19 cellular contexts compared by ENCODE assay signal in genomic region chr1:5933050-5933449, GRCh38. TPM values are rescaled to one million over a fixed set of nuclear protein-coding genes. Genes with fewer than 3 reads are reported as not detected.
DNase-seq lines count a peak whose midpoint lies in the region; ATAC-seq, FAIRE-seq and TF ChIP-seq lines count a peak whose summit lies in the region.
"Had no signal": no experiment of that assay in that cellular context is flagged by ENCODE, and none has a peak within 500 bp of the region (broad histone marks: within the 10 kb centered on the region; RNA-seq: fewer than 3 reads in every experiment).

No MANE protein-coding gene starts in this region.

- peak overlapping the region; percentile 90 for H3K27ac ChIP-seq in HepG2 (ENCODE audit: extremely low read length, insufficient read depth, low read length)
- no peak overlapping the region for H3K27ac ChIP-seq in right lobe of liver
- no peak overlapping the region for H3K27ac ChIP-seq in smooth muscle cell (ENCODE audit: low read depth)
- H3K27ac ChIP-seq: C4-2B, HL-60 had no signal

- no peaks in the 10 kb centered on the region for H3F3A ChIP-seq in smooth muscle cell (ENCODE audit: low read depth)

- CTCF ChIA-PET in HepG2 (lab: Yijun Ruan, JAX; ENCODE audit: low intra/inter-chr PET ratio, low total read pairs), result no interaction called here

- peak overlapping the region; percentile 33 for H3K27ac Mint-ChIP-seq in progenitor cell of endocrine pancreas
- H3K27ac Mint-ChIP-seq in activated T-helper 2 cell treated with anti-CD3 and anti-CD28 coated beads, Interferon-gamma antibody, Interleukin-2, Interleukin-4, amounts not matched to agents 10 μg/mL and 5 μg/mL and 100 μg/mL, durations not matched to agents 14 hours and 24 hours and 36 hours, result no peak overlapping the region
- H3K27ac Mint-ChIP-seq: CD4-positive, alpha-beta T cell; HFFc6 had no signal

- H3K4me1 ChIP-seq in HepG2 (ENCODE audit: insufficient read depth, low read length) (peaks cover 42% of the 10 kb centered on the region), right lobe of liver (peaks cover 0 to 12% (median 4%) of the 10 kb centered on the region in 4 donors), adipocyte (ENCODE audit: control insufficient read depth, insufficient read depth, low read length) (peaks cover 27% of the 10 kb centered on the region), smooth muscle cell (ENCODE audit: low read depth) (no peaks in the 10 kb centered on the region)
- H3K4me1 ChIP-seq: Caco-2 had no signal

- TF ChIP-seq CTCF in HepG2 (CRISPR knock-in tag; IDR thresholded peaks at IDR 0.05), result no peak
- TF ChIP-seq CTCF in right lobe of liver (IDR thresholded peaks at IDR 0.05), result no peak
- TF ChIP-seq CTCF in progenitor cell of endocrine pancreas (IDR thresholded peaks at IDR 0.05; ENCODE audit: unreplicated experiment), result no peak
- no peak for TF ChIP-seq CTCF in smooth muscle cell (IDR thresholded peaks at IDR 0.05; ENCODE audit: borderline replicate concordance, insufficient read depth, poor library complexity, severe bottlenecking)

- FAIRE-seq in HepG2 (lab: Jason Lieb, UNC), result no peak
- FAIRE-seq: A204.1, D721Med, G401.6, GM12891 had no signal

- no peaks in the 10 kb centered on the region for H4K20me1 ChIP-seq in HepG2 (ENCODE audit: insufficient read depth, low read length)
- H4K20me1 ChIP-seq in smooth muscle cell (ENCODE audit: low read depth), result no peaks in the 10 kb centered on the region

- no peak overlapping the region for H3K4me3 Mint-ChIP-seq in progenitor cell of endocrine pancreas (ENCODE audit: low read depth)
- H3K4me3 Mint-ChIP-seq in activated T-helper 2 cell treated with anti-CD3 and anti-CD28 coated beads, Interferon-gamma antibody, Interleukin-2, Interleukin-4, amounts not matched to agents 10 μg/mL and 5 μg/mL and 100 μg/mL, durations not matched to agents 14 hours and 24 hours and 36 hours (ENCODE audit: low read depth), result no peak overlapping the region
- H3K4me3 Mint-ChIP-seq: CD4-positive, alpha-beta T cell; HFFc6 had no signal

- H3K4me1 Mint-ChIP-seq in progenitor cell of endocrine pancreas (ENCODE audit: low read depth), result peaks cover 5% of the 10 kb centered on the region
- peaks cover 12% of the 10 kb centered on the region for H3K4me1 Mint-ChIP-seq in activated T-helper 2 cell treated with anti-CD3 and anti-CD28 coated beads, Interferon-gamma antibody, Interleukin-2, Interleukin-4, amounts not matched to agents 10 μg/mL and 5 μg/mL and 100 μg/mL, durations not matched to agents 14 hours and 24 hours and 36 hours (ENCODE audit: low read depth)

- H3K36me3 ChIP-seq in HepG2 (replicated peaks in 1 of 2; ENCODE audit: control insufficient read depth in 1 of 2, insufficient read depth in 2 of 2, low read length in 2 of 2) (peaks cover 2 to 18% of the 10 kb centered on the region in 2 experiments; a peak in 3 of 5 replicates), right lobe of liver (no peaks in the 10 kb centered on the region), adipocyte (ENCODE audit: control insufficient read depth, insufficient read depth, low read length, severe bottlenecking) (peaks cover 6% of the 10 kb centered on the region), smooth muscle cell (ENCODE audit: low read depth) (peaks cover 3% of the 10 kb centered on the region)

- H2AFZ ChIP-seq in HepG2 (ENCODE audit: low read length) (no peak overlapping the region), smooth muscle cell (ENCODE audit: low read depth) (no peak overlapping the region)

- TF ChIP-seq RAD21 in HepG2 (CRISPR knock-in tag; IDR thresholded peaks at IDR 0.05), result no peak

- in situ Hi-C loops in HepG2 (cut with HindIII; ENCODE audit: extremely low pct_ligation_motif_present, low pct_unique_long_range_greater_than_20kb), result no loop called here

- 95% methylated on average over 6 of the region's 6 CpGs for WGBS in HepG2 (ENCODE audit: low lambda C conversion rate)
- 85% methylated on average over 4 of the region's 6 CpGs for WGBS in right lobe of liver (ENCODE audit: insufficient coverage, low coverage, low lambda C conversion rate, missing lambda C conversion rate)
- 92% methylated on average over 6 of the region's 6 CpGs for WGBS in smooth muscle cell (ENCODE audit: low lambda C conversion rate)

- TF ChIP-seq EP300 in HepG2 (IDR thresholded peaks at IDR 0.05; ENCODE audit: low read depth in 2 of 2, low read length in 2 of 2), result no peak
- no peak for TF ChIP-seq EP300 in HepG2 (CRISPR knock-in tag; IDR thresholded peaks at IDR 0.05; ENCODE audit: borderline replicate concordance)

- ATAC-seq in HepG2 (no peak), right lobe of liver (no peak)
- ATAC-seq: HCT116 had no signal

- no peaks in the 10 kb centered on the region for H3K27me3 Mint-ChIP-seq in progenitor cell of endocrine pancreas
- H3K27me3 Mint-ChIP-seq in activated T-helper 2 cell treated with anti-CD3 and anti-CD28 coated beads, Interferon-gamma antibody, Interleukin-2, Interleukin-4, amounts not matched to agents 10 μg/mL and 5 μg/mL and 100 μg/mL, durations not matched to agents 14 hours and 24 hours and 36 hours (ENCODE audit: low read depth), result no peaks in the 10 kb centered on the region
- H3K27me3 Mint-ChIP-seq: CD4-positive, alpha-beta T cell had no signal

- no peak for DNase-seq in HepG2 (ENCODE audit: low spot score)
- DNase-seq in right lobe of liver, result no peak
- DNase-seq in adipocyte (ENCODE audit: low read depth), result no peak
- DNase-seq in progenitor cell of endocrine pancreas (ENCODE audit: low spot score, unreplicated experiment), result no peak
- DNase-seq in SKM-1 treated with dmso at 0.1 percent for 144 hours (lab: John Stamatoyannopoulos, UW; ENCODE audit: unreplicated experiment), result no peak
- DNase-seq in smooth muscle cell (lab: John Stamatoyannopoulos, UW; ENCODE audit: unreplicated experiment), result no peak
- no peak for DNase-seq in activated T-helper 2 cell treated with anti-CD3 and anti-CD28 coated beads, Interferon-gamma antibody, Interleukin-2, Interleukin-4, amounts not matched to agents 10 μg/mL and 5 μg/mL and 100 μg/mL, durations not matched to agents 14 hours and 24 hours and 36 hours (ENCODE audit: low spot score)
- DNase-seq: AML-193; Caco-2; CD4-positive, alpha-beta T cell; GOT3; HFFc6 had no signal

- H3K79me2 ChIP-seq in HepG2 (ENCODE audit: insufficient read depth, low read length) (no peaks in the 10 kb centered on the region), smooth muscle cell (ENCODE audit: low read depth) (no peaks in the 10 kb centered on the region)

- no TSS peak for BruUV-seq in HepG2 (replicated peaks; lab: Mats Ljungman, UMichigan)

- H3K9me3 Mint-ChIP-seq in progenitor cell of endocrine pancreas (ENCODE audit: low read depth), result peaks cover 6% of the 10 kb centered on the region
- no peaks in the 10 kb centered on the region for H3K9me3 Mint-ChIP-seq in activated T-helper 2 cell treated with anti-CD3 and anti-CD28 coated beads, Interferon-gamma antibody, Interleukin-2, Interleukin-4, amounts not matched to agents 10 μg/mL and 5 μg/mL and 100 μg/mL, durations not matched to agents 14 hours and 24 hours and 36 hours
- H3K9me3 Mint-ChIP-seq: CD4-positive, alpha-beta T cell; HFFc6 had no signal

- H3K9me3 ChIP-seq in HepG2 (ENCODE audit: low read length) (no peaks in the 10 kb centered on the region), right lobe of liver (no peaks in the 10 kb centered on the region), adipocyte (ENCODE audit: control insufficient read depth, low read length) (no peaks in the 10 kb centered on the region), smooth muscle cell (replicated peaks; ENCODE audit: low read depth) (no peaks in the 10 kb centered on the region)
- H3K9me3 ChIP-seq: Caco-2 had no signal

- H3K27me3 ChIP-seq in HepG2 (ENCODE audit: control insufficient read depth in 1 of 2, insufficient read depth in 2 of 2, low read length in 2 of 2) (no peaks in the 10 kb centered on the region), right lobe of liver (no peaks in the 10 kb centered on the region), adipocyte (replicated peaks; ENCODE audit: control insufficient read depth, insufficient read depth, low read length) (no peaks in the 10 kb centered on the region), smooth muscle cell (ENCODE audit: low read depth) (no peaks in the 10 kb centered on the region)

- H3K4me2 ChIP-seq in HepG2 (ENCODE audit: low read depth, low read length) (peak overlapping the region; percentile 57), smooth muscle cell (no peak overlapping the region)

- no peak overlapping the region for H3K4me3 ChIP-seq in HepG2 (replicated peaks in 1 of 3; ENCODE audit: insufficient read depth in 1 of 3, low read depth in 2 of 3, low read length in 3 of 3)
- no peak overlapping the region for H3K4me3 ChIP-seq in right lobe of liver
- H3K4me3 ChIP-seq in adipocyte (ENCODE audit: low read length), result peak overlapping the region; percentile 16
- no peak overlapping the region for H3K4me3 ChIP-seq in smooth muscle cell

- POLR2A ChIA-PET in HepG2 (lab: Yijun Ruan, JAX), result interaction anchor here (0.8 to 2.5 kb wide), 4 partner anchors 14 to 23 kb away, joined by 3 to 16 read pairs (median 10); no protein-coding TSS in a partner anchor

- H3K9ac ChIP-seq in HepG2 (ENCODE audit: insufficient read depth, low read depth, low read length) (no peak overlapping the region; the same call in 1 of the 2 replicates), adipocyte (ENCODE audit: low read length) (peak overlapping the region; percentile 49), smooth muscle cell (ENCODE audit: low read depth) (no peak overlapping the region)

- intact Hi-C loops in HepG2 (cut with micrococcal nuclease; ENCODE audit: unreplicated experiment), result no loop called here
- intact Hi-C loops in right lobe of liver (cut with DNase I), result no loop called here
- intact Hi-C loops in activated T-helper 2 cell treated with anti-CD3 and anti-CD28 coated beads, Interferon-gamma antibody, Interleukin-2, Interleukin-4, amounts not matched to agents 10 μg/mL and 5 μg/mL and 100 μg/mL, durations not matched to agents 14 hours and 24 hours and 36 hours (cut with micrococcal nuclease), result no loop called here

- TF ChIP-seq POLR2A in HepG2 (IDR thresholded peaks at IDR 0.05; ENCODE audit: insufficient read depth in 1 of 2, low read depth in 2 of 2, low read length in 2 of 2), result no peak
- TF ChIP-seq POLR2A in right lobe of liver (IDR thresholded peaks at IDR 0.05), result no peak

- H3K36me3 Mint-ChIP-seq in progenitor cell of endocrine pancreas (ENCODE audit: insufficient read depth), result peaks cover 32% of the 10 kb centered on the region
- peaks cover 18% of the 10 kb centered on the region for H3K36me3 Mint-ChIP-seq in activated T-helper 2 cell treated with anti-CD3 and anti-CD28 coated beads, Interferon-gamma antibody, Interleukin-2, Interleukin-4, amounts not matched to agents 10 μg/mL and 5 μg/mL and 100 μg/mL, durations not matched to agents 14 hours and 24 hours and 36 hours (ENCODE audit: low read depth)

RNA-seq across cellular contexts. Expression of gene NPHP4, which starts 59.2 kb away (rescaled TPM):
- total RNA-seq in HepG2 (2016; rRNA removed; fragmentation: Illumina TruSeq; extraction: Trizol) (5.7 and 6.8 TPM in 2 replicates), right lobe of liver (1 to 10 TPM; 1.5 to 6.0 (median 2.0) TPM), progenitor cell of endocrine pancreas (26.6 and 29.9 TPM in 2 replicates), smooth muscle cell (8.4 and 8.6 TPM in 2 replicates)
- total RNA-seq in HepG2 (2016; cell fraction: cytosol; rRNA removed; fragmentation: Illumina TruSeq; extraction: Trizol; ENCODE audit: low read depth), result 14.2 and 15.4 TPM in 2 replicates
- 4.1 and 7.4 TPM in 2 replicates for total RNA-seq in HepG2 (2016; cell fraction: insoluble cytoplasmic fraction; rRNA removed; fragmentation: Illumina TruSeq; extraction: Trizol)
- 8.5 and 9.7 TPM in 2 replicates for total RNA-seq in HepG2 (2016; cell fraction: membrane; rRNA removed; fragmentation: Illumina TruSeq; extraction: Trizol)
- 10.3 and 12.7 TPM in 2 replicates for total RNA-seq in HepG2 (2016; cell fraction: nucleus; rRNA removed; fragmentation: Illumina TruSeq; extraction: Trizol)
- polyA plus RNA-seq in HepG2 (2011; rRNA removed) (4.4 and 4.8 TPM in 2 replicates), smooth muscle cell (4.9 and 5.4 TPM in 2 replicates)
- polyA plus RNA-seq in HepG2 (2011; cell fraction: cytosol; rRNA removed), result 1.9 and 3.0 TPM in 2 replicates
- polyA plus RNA-seq in HepG2 (2011; cell fraction: nucleus; rRNA removed), result 40.2 and 52.1 TPM in 2 replicates
- 4.8 and 5.9 TPM in 2 replicates for polyA plus RNA-seq in HepG2 (2012)
- polyA plus RNA-seq in HepG2 (2016; cell fraction: cytosol; fragmentation: Illumina TruSeq; extraction: Trizol; ENCODE audit: low read depth), result 0.46 and 0.69 TPM in 2 replicates
- 4.0 and 5.3 TPM in 2 replicates for polyA plus RNA-seq in HepG2 (2016; cell fraction: insoluble cytoplasmic fraction; fragmentation: Illumina TruSeq; extraction: Trizol; ENCODE audit: low read depth)
- 1.4 and 1.6 TPM in 2 replicates for polyA plus RNA-seq in HepG2 (2016; cell fraction: membrane; fragmentation: Illumina TruSeq; extraction: Trizol; ENCODE audit: low read depth)
- polyA plus RNA-seq in HepG2 (2016; cell fraction: nucleus; fragmentation: Illumina TruSeq; extraction: Trizol; ENCODE audit: insufficient read depth, low read depth), result 30.1 and 30.8 TPM in 2 replicates
- 13.1 TPM in 2 replicates for polyA minus RNA-seq in HepG2 (2011; rRNA and poly(A)+ RNA removed; ENCODE audit: low replicate concordance)
- polyA minus RNA-seq in HepG2 (2011; cell fraction: cytosol; rRNA and poly(A)+ RNA removed), result 4.6 and 4.9 TPM in 2 replicates
- 14.7 and 15.8 TPM in 2 replicates for polyA minus RNA-seq in HepG2 (2011; cell fraction: nucleus; rRNA and poly(A)+ RNA removed)
- total RNA-seq in activated T-helper 2 cell treated with anti-CD3 and anti-CD28 coated beads, Interferon-gamma antibody, Interleukin-2, Interleukin-4, amounts not matched to agents 10 μg/mL and 5 μg/mL and 100 μg/mL, durations not matched to agents 14 hours and 24 hours and 36 hours, result 19.0 and 20.2 TPM in 2 replicates
